Comparison of ENCODE assay signal across 33 cellular contexts in genomic region chrX:35244088-35244741, GRCh38.
"Had no signal": no experiment of that assay in that cellular context is flagged by ENCODE, and none has a peak within 500 bp of the region (broad histone marks: within the 10 kb centered on the region; RNA-seq: fewer than 3 reads in every experiment).

No MANE protein-coding gene starts in this region.

- H3K27me3 Mint-ChIP-seq: activated B cell treated with CpG ODN at 0.5 μM for 24 hours; activated CD4-positive, alpha-beta memory T cell treated with anti-CD3 and anti-CD28 coated beads for 36 hours; activated CD4-positive, alpha-beta memory T cell treated with anti-CD3 and anti-CD28 coated beads, Interleukin-2, amount 10 ng/mL, durations not matched to agents 7 days and 5 days; activated CD4-positive, alpha-beta T cell treated with anti-CD3 and anti-CD28 coated beads for 36 hours; activated CD4-positive, alpha-beta T cell treated with anti-CD3 and anti-CD28 coated beads, Interleukin-2, amount 10 ng/mL, durations not matched to agents 24 days and 14 days; activated CD4-positive, alpha-beta T cell treated with anti-CD3 and anti-CD28 coated beads, Interleukin-2, amount 10 ng/mL, durations not matched to agents 7 days and 5 days; activated CD8-positive, alpha-beta memory T cell treated with anti-CD3 and anti-CD28 coated beads, Interleukin-2, amount 10 ng/mL, durations not matched to agents 7 days and 5 days; activated CD8-positive, alpha-beta T cell treated with anti-CD3 and anti-CD28 coated beads for 36 hours; T-helper 17 cell had no signal

- H3K9me3 Mint-ChIP-seq: activated CD4-positive, alpha-beta memory T cell treated with anti-CD3 and anti-CD28 coated beads for 36 hours; activated CD4-positive, alpha-beta T cell treated with anti-CD3 and anti-CD28 coated beads, Interleukin-2, amount 10 ng/mL, durations not matched to agents 24 days and 14 days; activated CD4-positive, alpha-beta T cell treated with anti-CD3 and anti-CD28 coated beads, Interleukin-2, amount 10 ng/mL, durations not matched to agents 7 days and 5 days; activated CD8-positive, alpha-beta T cell treated with anti-CD3 and anti-CD28 coated beads for 36 hours; T-helper 1 cell treated with Interleukin-12 subunit alpha and Interleukin-12 subunit beta and Interleukin-4 antibody, amounts not matched to agents 30 μg/mL and 1 μg/mL, for 36 hours had no signal

- H3K4me3 Mint-ChIP-seq: activated B cell treated with CpG ODN at 0.5 μM for 24 hours; activated CD4-positive, alpha-beta memory T cell treated with anti-CD3 and anti-CD28 coated beads for 36 hours; activated CD4-positive, alpha-beta memory T cell treated with anti-CD3 and anti-CD28 coated beads, Interleukin-2, amount 10 ng/mL, durations not matched to agents 7 days and 5 days; activated CD4-positive, alpha-beta T cell treated with anti-CD3 and anti-CD28 coated beads for 36 hours; activated CD4-positive, alpha-beta T cell treated with anti-CD3 and anti-CD28 coated beads, Interleukin-2, amount 10 ng/mL, durations not matched to agents 24 days and 14 days; activated CD4-positive, alpha-beta T cell treated with anti-CD3 and anti-CD28 coated beads, Interleukin-2, amount 10 ng/mL, durations not matched to agents 7 days and 5 days; activated CD8-positive, alpha-beta memory T cell treated with anti-CD3 and anti-CD28 coated beads, Interleukin-2, amount 10 ng/mL, durations not matched to agents 7 days and 5 days; activated CD8-positive, alpha-beta T cell treated with anti-CD3 and anti-CD28 coated beads for 36 hours; activated CD8-positive, alpha-beta T cell treated with anti-CD3 and anti-CD28 coated beads, Interleukin-2, amount 10 ng/mL, durations not matched to agents 7 days and 5 days; T-cell; T-helper 1 cell treated with Interleukin-12 subunit alpha and Interleukin-12 subunit beta and Interleukin-4 antibody, amounts not matched to agents 30 μg/mL and 1 μg/mL, for 36 hours; T-helper 17 cell; T-helper 2 cell treated with Interferon-gamma antibody and Interleukin-4, amounts not matched to agents 5 μg/mL and 100 μg/mL, for 36 hours; WTC11 had no signal

- H3K4me1 Mint-ChIP-seq: activated B cell treated with CpG ODN at 0.5 μM for 24 hours; activated CD4-positive, alpha-beta memory T cell treated with anti-CD3 and anti-CD28 coated beads, Interleukin-2, amount 10 ng/mL, durations not matched to agents 7 days and 5 days; activated CD4-positive, alpha-beta T cell treated with anti-CD3 and anti-CD28 coated beads for 36 hours; activated CD4-positive, alpha-beta T cell treated with anti-CD3 and anti-CD28 coated beads, Interleukin-2, amount 10 ng/mL, durations not matched to agents 24 days and 14 days; activated CD4-positive, alpha-beta T cell treated with anti-CD3 and anti-CD28 coated beads, Interleukin-2, amount 10 ng/mL, durations not matched to agents 7 days and 5 days; activated CD8-positive, alpha-beta memory T cell treated with anti-CD3 and anti-CD28 coated beads, Interleukin-2, amount 10 ng/mL, durations not matched to agents 7 days and 5 days; T-cell; T-helper 17 cell; WTC11 had no signal

- H3K36me3 Mint-ChIP-seq: activated CD4-positive, alpha-beta memory T cell treated with anti-CD3 and anti-CD28 coated beads for 36 hours; activated CD8-positive, alpha-beta memory T cell treated with anti-CD3 and anti-CD28 coated beads, Interleukin-2, amount 10 ng/mL, durations not matched to agents 7 days and 5 days; T-cell; WTC11 had no signal

- DNase-seq: activated B cell treated with CpG ODN at 0.5 μM for 24 hours; activated CD4-positive, alpha-beta memory T cell treated with anti-CD3 and anti-CD28 coated beads for 36 hours; activated CD4-positive, alpha-beta memory T cell treated with anti-CD3 and anti-CD28 coated beads, Interleukin-2, amount 10 ng/mL, durations not matched to agents 7 days and 5 days; activated CD4-positive, alpha-beta T cell treated with anti-CD3 and anti-CD28 coated beads for 1 hour; activated CD4-positive, alpha-beta T cell treated with anti-CD3 and anti-CD28 coated beads for 36 hours; activated CD4-positive, alpha-beta T cell treated with anti-CD3 and anti-CD28 coated beads for 4 hours; activated CD4-positive, alpha-beta T cell treated with anti-CD3 and anti-CD28 coated beads for 48 hours; activated CD4-positive, alpha-beta T cell treated with anti-CD3 and anti-CD28 coated beads, Interleukin-2, amount 10 ng/mL, durations not matched to agents 24 days and 14 days; activated CD4-positive, alpha-beta T cell treated with anti-CD3 and anti-CD28 coated beads, Interleukin-2, amount 10 ng/mL, durations not matched to agents 7 days and 5 days; activated CD4-positive, alpha-beta T cell treated with anti-CD3 and anti-CD28 coated beads, Interleukin-2, amount 50 U/mL, for 1 hour; activated CD4-positive, alpha-beta T cell treated with anti-CD3 and anti-CD28 coated beads, Interleukin-2, amount 50 U/mL, for 4 hours; activated CD4-positive, alpha-beta T cell treated with anti-CD3 and anti-CD28 coated beads, Interleukin-2, amount 50 U/mL, for 48 hours; activated CD4-positive, CD25-positive, alpha-beta regulatory T cell; activated CD4-positive, CD25-positive, alpha-beta regulatory T cell treated with anti-CD3 and anti-CD28 coated beads, Interleukin-2, amount 50 U/mL, for 72 hours; activated CD8-positive, alpha-beta memory T cell treated with anti-CD3 and anti-CD28 coated beads for 24 hours; activated CD8-positive, alpha-beta memory T cell treated with anti-CD3 and anti-CD28 coated beads, Interleukin-2, amount 10 ng/mL, durations not matched to agents 7 days and 5 days; activated CD8-positive, alpha-beta memory T cell treated with anti-CD3 and anti-CD28 coated beads, Interleukin-2, amount 50 U/mL, for 4 hours; activated CD8-positive, alpha-beta memory T cell treated with anti-CD3 and anti-CD28 coated beads, Interleukin-2, amount 50 U/mL, for 48 hours; activated CD8-positive, alpha-beta T cell treated with anti-CD3 and anti-CD28 coated beads for 36 hours; activated CD8-positive, alpha-beta T cell treated with anti-CD3 and anti-CD28 coated beads, Interleukin-2, amount 10 ng/mL, durations not matched to agents 7 days and 5 days; SW 1271; T-cell; T-helper 1 cell; T-helper 17 cell; T-helper 2 cell; T-helper 9 cell; T1000; WERI-Rb-1 had no signal

- H3K36me3 ChIP-seq: WERI-Rb-1 had no signal

- H3K27ac ChIP-seq: VCaP, WERI-Rb-1 had no signal

- H3K27ac Mint-ChIP-seq: activated B cell treated with CpG ODN at 0.5 μM for 24 hours; activated CD4-positive, alpha-beta memory T cell treated with anti-CD3 and anti-CD28 coated beads for 36 hours; activated CD4-positive, alpha-beta memory T cell treated with anti-CD3 and anti-CD28 coated beads, Interleukin-2, amount 10 ng/mL, durations not matched to agents 7 days and 5 days; activated CD4-positive, alpha-beta T cell treated with anti-CD3 and anti-CD28 coated beads for 36 hours; activated CD4-positive, alpha-beta T cell treated with anti-CD3 and anti-CD28 coated beads, Interleukin-2, amount 10 ng/mL, durations not matched to agents 24 days and 14 days; activated CD4-positive, alpha-beta T cell treated with anti-CD3 and anti-CD28 coated beads, Interleukin-2, amount 10 ng/mL, durations not matched to agents 7 days and 5 days; activated CD8-positive, alpha-beta memory T cell treated with anti-CD3 and anti-CD28 coated beads, Interleukin-2, amount 10 ng/mL, durations not matched to agents 7 days and 5 days; activated CD8-positive, alpha-beta T cell treated with anti-CD3 and anti-CD28 coated beads for 36 hours; activated CD8-positive, alpha-beta T cell treated with anti-CD3 and anti-CD28 coated beads, Interleukin-2, amount 10 ng/mL, durations not matched to agents 7 days and 5 days; T-cell; T-helper 1 cell treated with Interleukin-12 subunit alpha and Interleukin-12 subunit beta and Interleukin-4 antibody, amounts not matched to agents 30 μg/mL and 1 μg/mL, for 36 hours; T-helper 17 cell; T-helper 2 cell treated with Interferon-gamma antibody and Interleukin-4, amounts not matched to agents 5 μg/mL and 100 μg/mL, for 36 hours; WTC11 had no signal

- ATAC-seq: activated CD4-positive, alpha-beta T cell treated with anti-CD3 and anti-CD28 coated beads for 36 hours; activated CD4-positive, CD25-positive, alpha-beta regulatory T cell treated with anti-CD3 and anti-CD28 coated beads, Interleukin-2, amount 50 U/mL, for 24 hours; activated CD8-positive, alpha-beta memory T cell treated with anti-CD3 and anti-CD28 coated beads, Interleukin-2, amount 10 ng/mL, durations not matched to agents 7 days and 5 days; activated CD8-positive, alpha-beta T cell treated with anti-CD3 and anti-CD28 coated beads for 36 hours; activated CD8-positive, alpha-beta T cell treated with anti-CD3 and anti-CD28 coated beads, Interleukin-2, amount 10 ng/mL, durations not matched to agents 7 days and 5 days; T-cell; T-helper 17 cell; WTC11 had no signal
